In the genomic region with DNA sequence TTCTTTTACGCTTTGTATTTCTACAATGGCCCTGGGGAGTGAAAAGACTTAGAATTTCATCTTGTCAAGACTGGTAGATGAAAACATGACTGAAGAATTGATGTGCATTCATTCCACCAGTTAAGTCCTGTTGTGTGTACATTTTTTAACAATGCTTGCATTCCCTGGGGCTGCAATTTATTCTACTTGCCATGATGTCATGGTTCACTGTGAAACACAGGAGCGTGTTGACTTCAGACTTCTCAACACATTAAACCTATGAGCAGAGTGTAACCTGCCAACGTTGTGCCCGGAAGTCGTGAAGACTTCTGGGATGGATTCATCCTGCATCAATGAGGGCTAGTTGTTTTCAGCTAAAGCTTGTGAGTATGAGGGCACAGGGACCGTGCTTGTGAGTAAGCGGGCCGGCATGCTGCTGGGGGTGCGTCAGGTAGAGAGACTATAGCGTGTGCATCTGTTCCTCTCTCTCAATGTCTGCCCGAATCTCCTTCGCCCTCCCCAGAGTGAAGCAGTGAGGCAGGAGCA, we compare ENCODE assay signal across 32 cellular contexts. TPM values are rescaled to one million over a fixed set of nuclear protein-coding genes. Genes with fewer than 3 reads are reported as not detected.
"Had no signal": no experiment of that assay in that cellular context is flagged by ENCODE, and none has a peak within 500 bp of the region (broad histone marks: within the 10 kb centered on the region; RNA-seq: fewer than 3 reads in every experiment).

No MANE protein-coding gene starts in this region.

- H3K4me2 ChIP-seq: PC-9 had no signal

- DNase-seq: activated B cell treated with CpG ODN at 0.5 μM for 24 hours; activated CD4-positive, alpha-beta memory T cell treated with anti-CD3 and anti-CD28 coated beads for 36 hours; activated CD4-positive, alpha-beta T cell treated with anti-CD3 and anti-CD28 coated beads for 4 hours; activated CD4-positive, alpha-beta T cell treated with anti-CD3 and anti-CD28 coated beads, Interleukin-2, amount 50 U/mL, for 1 hour; activated CD4-positive, CD25-positive, alpha-beta regulatory T cell treated with anti-CD3 and anti-CD28 coated beads, Interleukin-2, amount 50 U/mL, for 72 hours; activated CD8-positive, alpha-beta memory T cell treated with anti-CD3 and anti-CD28 coated beads, Interleukin-2, amount 50 U/mL, for 4 hours; activated effector memory CD4-positive, alpha-beta T cell treated with Interleukin-2 at 50 U/mL for 16 hours; activated naive CD4-positive, alpha-beta T cell treated with anti-CD3 and anti-CD28 coated beads, Interleukin-2, amount 10 ng/mL, durations not matched to agents 7 days and 5 days; activated naive CD8-positive, alpha-beta T cell treated with anti-CD3 and anti-CD28 coated beads, Interleukin-2, amount 50 U/mL, for 24 hours; activated T-cell treated with anti-CD3 and anti-CD28 coated beads for 4 hours; activated T-cell treated with anti-CD3 and anti-CD28 coated beads, Interleukin-2, amount 50 U/mL, for 48 hours; anterior cingulate cortex; Karpas-422; KBM-7; NCI-H1048; NCI-H1105 treated with DMSO at 0.1 percent for 48 hours; NCI-H1436 treated with DMSO at 0.1 percent for 48 hours; NCI-H187; NCI-H2081; NCI-H345; NCI-H524 treated with DMSO at 0.1 percent for 48 hours; PC-9; SW 1271; T-helper 1 cell; T-helper 9 cell had no signal

- ATAC-seq: activated naive CD8-positive, alpha-beta T cell treated with anti-CD3 and anti-CD28 coated beads, Interleukin-2, amount 50 U/mL, for 24 hours; Right ventricle myocardium inferior had no signal

- H3K4me3 ChIP-seq: PC-9 had no signal

- H3K27ac ChIP-seq: PC-9, RWPE1, VCaP had no signal

- FAIRE-seq: bronchial epithelial cell, RCC 7860 had no signal

- H2AFZ ChIP-seq: PC-9 had no signal

RNA-seq across cellular contexts. Expression of a gene that starts 26.3 kb away (rescaled TPM):
- total RNA-seq: activated B cell treated with CpG ODN at 0.5 μM for 24 hours; activated CD4-positive, alpha-beta memory T cell treated with anti-CD3 and anti-CD28 coated beads for 36 hours; bronchial epithelial cell; MCF 10A; OCI-LY7; Right ventricle myocardium inferior had no signal
